ENCODE assay signal across 2 cellular contexts in genomic region chr11:345179-345578, GRCh38.
TF ChIP-seq lines count a peak whose summit lies in the region.

No MANE protein-coding gene starts in this region.

TF ChIP-seq in HEK293, 187 proteins besides CTCF, POLR2A, EP300 and RAD21:
- TF ChIP-seq ZBTB21 (tag by site-specific recombination; IDR thresholded peaks at IDR 0.05) (no peak), ZBTB10 (tag by site-specific recombination; IDR thresholded peaks at IDR 0.05) (no peak), ZNF560 (tag by site-specific recombination; IDR thresholded peaks at IDR 0.05; ENCODE audit: borderline replicate concordance) (no peak), PRDM1 (tag by site-specific recombination; IDR thresholded peaks at IDR 0.05) (0 out of 2 replicates have a peak, but pooled peaks have one; percentile 34), ZNF555 (tag by site-specific recombination; conservative IDR thresholded peaks at IDR 0.05) (no peak)

TF ChIP-seq in H1, 55 proteins besides CTCF, POLR2A, EP300 and RAD21:
- TF ChIP-seq, protein P1, sequence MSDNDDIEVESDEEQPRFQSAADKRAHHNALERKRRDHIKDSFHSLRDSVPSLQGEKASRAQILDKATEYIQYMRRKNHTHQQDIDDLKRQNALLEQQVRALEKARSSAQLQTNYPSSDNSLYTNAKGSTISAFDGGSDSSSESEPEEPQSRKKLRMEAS (IDR thresholded peaks at IDR 0.05) = no peak
- TF ChIP-seq CTBP2 (IDR thresholded peaks at IDR 0.05; ENCODE audit: borderline replicate concordance, insufficient read depth, insufficient read length, low read length) (no peak), KDM1A (IDR thresholded peaks at IDR 0.05; ENCODE audit: borderline replicate concordance, low read length) (no peak), ASH2L (IDR thresholded peaks at IDR 0.05; ENCODE audit: low read length) (no peak), JUN (IDR thresholded peaks at IDR 0.05; ENCODE audit: low read depth, low read length) (no peak), TEAD4 (IDR thresholded peaks at IDR 0.05; ENCODE audit: low read depth, low read length) (no peak), SP2 (IDR thresholded peaks at IDR 0.05; ENCODE audit: low read length) (no peak), FOSL1 (IDR thresholded peaks at IDR 0.05; ENCODE audit: insufficient read depth, low read depth, low read length) (no peak), CHD2 (IDR thresholded peaks at IDR 0.05; ENCODE audit: low read length) (no peak), PHF8 (conservative IDR thresholded peaks at IDR 0.05; ENCODE audit: low read depth, low read length) (no peak), POLR2AphosphoS5 (IDR thresholded peaks at IDR 0.05; ENCODE audit: low read depth, low read length) (no peak), POU5F1 (IDR thresholded peaks at IDR 0.05; ENCODE audit: low read depth, low read length) (no peak), RNF2 (IDR thresholded peaks at IDR 0.05; ENCODE audit: borderline replicate concordance, low read depth, low read length, missing control alignments, poor library complexity, severe bottlenecking) (no peak), RXRA (IDR thresholded peaks at IDR 0.05; ENCODE audit: insufficient read depth, low read depth, low read length) (no peak), BACH1 (IDR thresholded peaks at IDR 0.05; ENCODE audit: low read length) (no peak), SP4 (IDR thresholded peaks at IDR 0.05; ENCODE audit: low read length) (no peak), TCF12 (IDR thresholded peaks at IDR 0.05; ENCODE audit: low read depth, low read length) (no peak), EZH2 (IDR thresholded peaks at IDR 0.05; ENCODE audit: low read depth, low read length, severe bottlenecking) (no peak)
